In genomic region chr6:4870821-4871494, GRCh38 we compare ENCODE assay signal across 26 cellular contexts.
DNase-seq lines count a peak whose midpoint lies in the region; ATAC-seq and TF ChIP-seq lines count a peak whose summit lies in the region.
"Had no signal": no experiment of that assay in that cellular context is flagged by ENCODE, and none has a peak within 500 bp of the region (broad histone marks: within the 10 kb centered on the region; RNA-seq: fewer than 3 reads in every experiment).

No MANE protein-coding gene starts in this region.

- no peak overlapping the region for H3K4me3 Mint-ChIP-seq in nephron progenitor cell
- H3K4me3 Mint-ChIP-seq: T-helper 2 cell treated with Interferon-gamma antibody and Interleukin-4, amounts not matched to agents 5 μg/mL and 100 μg/mL, for 36 hours had no signal

- H3K36me3 Mint-ChIP-seq in nephron progenitor cell (ENCODE audit: low read depth), result peaks cover 49% of the 10 kb centered on the region

- no peaks in the 10 kb centered on the region for H3K27me3 Mint-ChIP-seq in nephron progenitor cell (ENCODE audit: low read depth, poor library complexity)
- H3K27me3 Mint-ChIP-seq: CD4-positive, alpha-beta memory T cell had no signal

- no peak overlapping the region for H3K9ac ChIP-seq in KMS-11

- H3K27me3 ChIP-seq in KMS-11 (ENCODE audit: insufficient read depth, low read depth) (no peaks in the 10 kb centered on the region), osteoblast (ENCODE audit: insufficient read depth, low read length) (no peaks in the 10 kb centered on the region)
- H3K27me3 ChIP-seq: cardiac muscle cell, foreskin keratinocyte, left lung, uterus had no signal

- H3K4me2 ChIP-seq in KMS-11 (0 out of 2 replicates have a peak overlapping the region, but pooled peaks have one; percentile 15), osteoblast (ENCODE audit: insufficient read depth, low read length) (no peak overlapping the region)

- DNase-seq in GM04503 (ENCODE audit: low read depth) (peak; percentile 12), choroid plexus epithelial cell (ENCODE audit: low read depth) (peak; percentile 12), nephron progenitor cell (no peak), NCI-H2081 treated with DMSO at 0.1 percent for 48 hours (lab: John Stamatoyannopoulos, UW) (no peak), osteoblast (ENCODE audit: insufficient read length, low spot score, missing footprints) (no peak), NOMO-1 treated with dmso at 0.1 percent for 144 hours (lab: John Stamatoyannopoulos, UW; ENCODE audit: unreplicated experiment) (no peak)
- DNase-seq: activated CD4-positive, alpha-beta T cell treated with anti-CD3 and anti-CD28 coated beads, Interleukin-2, amount 50 U/mL, for 4 hours; activated CD8-positive, alpha-beta memory T cell treated with anti-CD3 and anti-CD28 coated beads, Interleukin-2, amount 50 U/mL, for 4 hours; activated gamma-delta T cell treated with Interleukin-2 at 50 U/mL for 16 hours; CD4-positive, alpha-beta memory T cell; foreskin keratinocyte; GDM1; left lung; mucosa of descending colon; NCI-H1436 treated with DMSO at 0.1 percent for 48 hours; NCI-H2171; NCI-H524 treated with DMSO at 0.1 percent for 48 hours; substantia nigra; uterus had no signal

- no peak for TF ChIP-seq CTCF in KMS-11 (conservative IDR thresholded peaks at IDR 0.05; ENCODE audit: low read depth, low read length)
- TF ChIP-seq CTCF in choroid plexus epithelial cell (conservative IDR thresholded peaks at IDR 0.05; ENCODE audit: low read depth, low read length), result no peak
- no peak for TF ChIP-seq CTCF in nephron progenitor cell (IDR thresholded peaks at IDR 0.05)
- no peak for TF ChIP-seq CTCF in osteoblast (IDR thresholded peaks at IDR 0.05; ENCODE audit: extremely low read depth, low read depth, low read length)

- no peak overlapping the region for H3K27ac ChIP-seq in KMS-11
- no peak overlapping the region for H3K27ac ChIP-seq in osteoblast (ENCODE audit: low read depth, low read length)
- H3K27ac ChIP-seq: cardiac muscle cell, foreskin keratinocyte, left lung, prostate gland, uterus, VCaP had no signal

- H3K9me3 Mint-ChIP-seq in nephron progenitor cell, result peaks cover 49% of the 10 kb centered on the region

- H3K4me1 ChIP-seq in KMS-11 (ENCODE audit: low read depth, poor library complexity, severe bottlenecking), result peaks cover 77% of the 10 kb centered on the region
- H3K4me1 ChIP-seq in osteoblast (ENCODE audit: insufficient read depth, low read length), result peaks cover 7% of the 10 kb centered on the region
- H3K4me1 ChIP-seq: left lung, prostate gland, uterus had no signal

- H3K9me3 ChIP-seq in osteoblast (ENCODE audit: low read depth, low read length), result no peaks in the 10 kb centered on the region
- H3K9me3 ChIP-seq: prostate gland had no signal

- H3K27ac Mint-ChIP-seq in nephron progenitor cell, result peak overlapping the region; percentile 64
- H3K27ac Mint-ChIP-seq: CD4-positive, alpha-beta memory T cell; T-helper 2 cell treated with Interferon-gamma antibody and Interleukin-4, amounts not matched to agents 5 μg/mL and 100 μg/mL, for 36 hours had no signal

- H3K4me1 Mint-ChIP-seq in nephron progenitor cell, result peaks cover 25% of the 10 kb centered on the region

- H3K36me3 ChIP-seq in KMS-11 (ENCODE audit: insufficient read depth) (no peaks in the 10 kb centered on the region), osteoblast (ENCODE audit: insufficient read depth, low read length) (no peaks in the 10 kb centered on the region)
- H3K36me3 ChIP-seq: cardiac muscle cell, left lung, prostate gland, uterus had no signal

- H3K79me2 ChIP-seq in KMS-11 (ENCODE audit: insufficient read depth, low read depth) (peaks cover 100% of the 10 kb centered on the region), osteoblast (ENCODE audit: insufficient read depth, low read length) (peaks cover 70% of the 10 kb centered on the region)

- no peaks in the 10 kb centered on the region; the same call in 1 of the 2 replicates for H4K20me1 ChIP-seq in KMS-11 (ENCODE audit: insufficient read depth)
- peaks cover 36% of the 10 kb centered on the region for H4K20me1 ChIP-seq in osteoblast (ENCODE audit: insufficient read depth, low read length)

- H3K4me3 ChIP-seq in KMS-11 (IDR thresholded peaks at IDR 0.05; ENCODE audit: insufficient read depth, low read depth, low read length), result no peak overlapping the region
- no peak overlapping the region for H3K4me3 ChIP-seq in choroid plexus epithelial cell (ENCODE audit: low read depth, low read length)
- H3K4me3 ChIP-seq in osteoblast (ENCODE audit: insufficient read depth, low read length), result no peak overlapping the region
- H3K4me3 ChIP-seq: cardiac muscle cell, left lung, mucosa of descending colon, prostate gland, uterus had no signal

- H2AFZ ChIP-seq in KMS-11 (ENCODE audit: low read depth), result no peak overlapping the region
- H2AFZ ChIP-seq in osteoblast (ENCODE audit: low read length), result no peak overlapping the region

- ATAC-seq in HG02884 (IDR thresholded peaks at IDR 0.05; ENCODE audit: unreplicated experiment), result no peak
- ATAC-seq: foreskin keratinocyte, left lung, mucosa of descending colon, SK-N-SH treated with all-trans-retinoic acid at 6 μM for 48 hours had no signal

Comparison
In these comparisons a context has a peak if more than half of its experiments do, and no peak if none do; other contexts are left out.
1. DNase-seq: peak in GM04503 (single experiment) and choroid plexus epithelial cell (single experiment); none in nephron progenitor cell (single experiment), NCI-H2081 treated with DMSO at 0.1 percent for 48 hours (single experiment), osteoblast (single experiment) and NOMO-1 treated with dmso at 0.1 percent for 144 hours (single experiment).